In the genomic region with DNA sequence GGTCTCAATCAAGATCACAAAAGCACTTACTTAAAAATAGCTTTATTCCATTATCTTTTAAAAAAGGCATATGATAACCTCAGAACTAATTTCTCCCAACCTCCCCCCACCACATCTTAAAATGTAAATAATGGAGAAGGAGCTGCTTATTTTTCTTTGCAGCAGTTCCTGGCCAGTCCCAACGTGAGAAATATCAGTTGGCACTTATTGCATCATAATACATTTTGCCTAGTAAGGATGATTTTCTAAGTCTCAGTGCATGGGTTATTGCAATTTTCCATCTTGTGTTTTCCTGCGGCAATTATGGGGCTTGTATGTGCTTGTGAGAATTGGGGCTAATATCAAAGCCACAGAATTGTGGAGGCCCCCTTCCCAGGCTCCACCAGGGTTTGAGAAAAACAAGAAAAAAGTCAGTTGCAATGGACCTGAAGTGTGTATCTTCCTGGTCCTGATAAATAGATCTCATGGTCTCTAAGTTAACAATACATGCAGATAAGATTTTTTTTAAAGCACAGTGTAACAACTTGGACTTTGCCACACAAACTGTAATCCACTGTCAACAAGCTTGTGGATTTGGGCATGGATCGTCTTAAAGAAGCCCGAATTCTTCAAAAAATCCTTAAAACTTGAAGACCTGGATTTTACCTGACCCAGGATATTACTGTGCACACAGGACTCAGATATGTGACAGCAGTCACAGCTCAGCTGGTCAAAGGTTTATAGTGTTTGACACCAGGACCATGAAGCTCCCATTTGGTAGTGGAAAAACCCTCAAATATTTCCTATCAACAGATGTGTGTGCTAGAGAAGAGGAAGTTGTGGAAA, we compare ENCODE assay signal across 8 cellular contexts. TPM values are rescaled to one million over a fixed set of nuclear protein-coding genes. Genes with fewer than 3 reads are reported as not detected.
DNase-seq lines count a peak whose midpoint lies in the region; ATAC-seq, FAIRE-seq and TF ChIP-seq lines count a peak whose summit lies in the region.

No MANE protein-coding gene starts in this region.

- peaks cover 73% of the 10 kb centered on the region for H3K4me1 Mint-ChIP-seq in activated T-helper 1 cell treated with anti-CD3 and anti-CD28 coated beads, Interleukin-12 subunit alpha, Interleukin-12 subunit beta, Interleukin-2, Interleukin-4 antibody, amounts not matched to agents 30 ng/mL and 10 ng/mL and 1 ng/mL, durations not matched to agents 14 hours and 24 hours and 36 hours (ENCODE audit: low read depth)

- peaks cover 17% of the 10 kb centered on the region for H3K79me2 ChIP-seq in HepG2 (ENCODE audit: insufficient read depth, low read length)

- BruUV-seq in HepG2 (replicated peaks; lab: Mats Ljungman, UMichigan) = no TSS peak

- CTCF ChIA-PET in HepG2 (lab: Yijun Ruan, JAX; ENCODE audit: low intra/inter-chr PET ratio, low total read pairs) = no interaction called here

- intact Hi-C loops in activated T-helper 1 cell treated with anti-CD3 and anti-CD28 coated beads, Interleukin-12 subunit alpha, Interleukin-12 subunit beta, Interleukin-2, Interleukin-4 antibody, amounts not matched to agents 30 ng/mL and 10 ng/mL and 1 ng/mL, durations not matched to agents 14 hours and 24 hours and 36 hours (cut with micrococcal nuclease) = loop anchor here (2.0 to 5.0 kb wide), 4 partner anchors 41 to 309 kb away; a partner anchor contains a TSS
- intact Hi-C loops in HepG2 (cut with micrococcal nuclease; ENCODE audit: unreplicated experiment) = no loop called here
- intact Hi-C loops in uterus (cut with DNase I; ENCODE audit: low total_unique reads) = no loop called here

- peak; percentile 66 for ATAC-seq in HepG2
- ATAC-seq in GM18505 (IDR thresholded peaks at IDR 0.05; ENCODE audit: unreplicated experiment) = no peak

- WGBS in HepG2 (ENCODE audit: low lambda C conversion rate) = 5% methylated on average over 4 of the region's 4 CpGs

- no peak for TF ChIP-seq RAD21 in HepG2 (CRISPR knock-in tag; IDR thresholded peaks at IDR 0.05)

- TF ChIP-seq CTCF in 22Rv1 (IDR thresholded peaks at IDR 0.05) (no peak), HepG2 (CRISPR knock-in tag; IDR thresholded peaks at IDR 0.05) (no peak), uterus (IDR thresholded peaks at IDR 0.05) (no peak)

- peak overlapping the region; percentile 94 for H3K27ac Mint-ChIP-seq in activated T-helper 1 cell treated with anti-CD3 and anti-CD28 coated beads, Interleukin-12 subunit alpha, Interleukin-12 subunit beta, Interleukin-2, Interleukin-4 antibody, amounts not matched to agents 30 ng/mL and 10 ng/mL and 1 ng/mL, durations not matched to agents 14 hours and 24 hours and 36 hours

- H3K27me3 ChIP-seq in HepG2 (ENCODE audit: control insufficient read depth in 1 of 2, insufficient read depth in 2 of 2, low read length in 2 of 2) (no peaks in the 10 kb centered on the region; a peak in 1 of 5 replicates), uterus (no peaks in the 10 kb centered on the region)

- peaks cover 42% of the 10 kb centered on the region for H3K4me1 ChIP-seq in HepG2 (ENCODE audit: insufficient read depth, low read length)
- no peaks in the 10 kb centered on the region for H3K4me1 ChIP-seq in uterus

- no peak overlapping the region for H2AFZ ChIP-seq in HepG2 (ENCODE audit: low read length)

- peak overlapping the region; percentile 28 for H3K9ac ChIP-seq in HepG2 (ENCODE audit: insufficient read depth, low read depth, low read length)

- peak overlapping the region; percentile 92 for H3K4me3 Mint-ChIP-seq in activated T-helper 1 cell treated with anti-CD3 and anti-CD28 coated beads, Interleukin-12 subunit alpha, Interleukin-12 subunit beta, Interleukin-2, Interleukin-4 antibody, amounts not matched to agents 30 ng/mL and 10 ng/mL and 1 ng/mL, durations not matched to agents 14 hours and 24 hours and 36 hours

- H3K9me3 ChIP-seq in HepG2 (ENCODE audit: low read length) (no peaks in the 10 kb centered on the region), uterus (no peaks in the 10 kb centered on the region)

- peaks cover 7% of the 10 kb centered on the region for H3K27me3 Mint-ChIP-seq in activated T-helper 1 cell treated with anti-CD3 and anti-CD28 coated beads, Interleukin-12 subunit alpha, Interleukin-12 subunit beta, Interleukin-2, Interleukin-4 antibody, amounts not matched to agents 30 ng/mL and 10 ng/mL and 1 ng/mL, durations not matched to agents 14 hours and 24 hours and 36 hours (ENCODE audit: insufficient read depth)

- H3K36me3 ChIP-seq in HepG2 (replicated peaks in 1 of 2; ENCODE audit: control insufficient read depth in 1 of 2, insufficient read depth in 2 of 2, low read length in 2 of 2) (no peaks in the 10 kb centered on the region; a peak in 1 of 5 replicates), uterus (no peaks in the 10 kb centered on the region)

- in situ Hi-C loops in HepG2 (cut with HindIII; ENCODE audit: extremely low pct_ligation_motif_present, low pct_unique_long_range_greater_than_20kb) = no loop called here

- peaks cover 18% of the 10 kb centered on the region for H3K36me3 Mint-ChIP-seq in activated T-helper 1 cell treated with anti-CD3 and anti-CD28 coated beads, Interleukin-12 subunit alpha, Interleukin-12 subunit beta, Interleukin-2, Interleukin-4 antibody, amounts not matched to agents 30 ng/mL and 10 ng/mL and 1 ng/mL, durations not matched to agents 14 hours and 24 hours and 36 hours (ENCODE audit: low read depth)

- H4K20me1 ChIP-seq in HepG2 (ENCODE audit: insufficient read depth, low read length) = no peaks in the 10 kb centered on the region

- H3K4me2 ChIP-seq in HepG2 (ENCODE audit: low read depth, low read length) = peak overlapping the region; percentile 88

- TF ChIP-seq EP300 in HepG2 (IDR thresholded peaks at IDR 0.05; ENCODE audit: low read depth in 2 of 2, low read length in 2 of 2) = peak in 1 of 2 experiments; percentile 7; a peak in 1 of 4 replicates
- no peak for TF ChIP-seq EP300 in HepG2 (CRISPR knock-in tag; IDR thresholded peaks at IDR 0.05; ENCODE audit: borderline replicate concordance)

- peak; percentile 24 for DNase-seq in GM03348 (ENCODE audit: low spot score)
- DNase-seq in activated T-helper 1 cell treated with anti-CD3 and anti-CD28 coated beads, Interleukin-12 subunit alpha, Interleukin-12 subunit beta, Interleukin-2, Interleukin-4 antibody, amounts not matched to agents 30 ng/mL and 10 ng/mL and 1 ng/mL, durations not matched to agents 14 hours and 24 hours and 36 hours (ENCODE audit: low spot score) = no peak
- peak; percentile 61 for DNase-seq in HepG2 (ENCODE audit: low spot score)
- no peak for DNase-seq in stimulated activated CD4-positive, alpha-beta T cell treated with anti-CD3 and anti-CD28 coated beads, Interleukin-2, amount 100 ng/mL, for 24 hours
- no peak for DNase-seq in uterus
- DNase-seq in NCI-H1694 treated with DMSO at 0.1 percent for 48 hours (lab: John Stamatoyannopoulos, UW) = no peak

- TF ChIP-seq POLR2A in HepG2 (IDR thresholded peaks at IDR 0.05; ENCODE audit: insufficient read depth in 1 of 2, low read depth in 2 of 2, low read length in 2 of 2) (peak in 1 of 2 experiments; percentile 29; a peak in 1 of 4 replicates), uterus (IDR thresholded peaks at IDR 0.05) (no peak), GM18505 (IDR thresholded peaks at IDR 0.05; ENCODE audit: borderline replicate concordance, extremely low read depth, insufficient read depth, insufficient read length) (no peak)

- H3K27ac ChIP-seq in 22Rv1 (peak overlapping the region; percentile 19), HepG2 (ENCODE audit: extremely low read length, insufficient read depth, low read length) (peak overlapping the region; percentile 72), uterus (peak overlapping the region in 1 of 2 donors; percentile 99)

- POLR2A ChIA-PET in HepG2 (lab: Yijun Ruan, JAX) = interaction anchor here (1.0 to 2.1 kb wide), 6 partner anchors 11 to 72 kb away, joined by 3 to 11 read pairs (median 4); a partner anchor contains a TSS

- FAIRE-seq in HepG2 (lab: Jason Lieb, UNC) = no peak

- no peaks in the 10 kb centered on the region for H3K9me3 Mint-ChIP-seq in activated T-helper 1 cell treated with anti-CD3 and anti-CD28 coated beads, Interleukin-12 subunit alpha, Interleukin-12 subunit beta, Interleukin-2, Interleukin-4 antibody, amounts not matched to agents 30 ng/mL and 10 ng/mL and 1 ng/mL, durations not matched to agents 14 hours and 24 hours and 36 hours

- H3K4me3 ChIP-seq in HepG2 (replicated peaks in 1 of 3; ENCODE audit: insufficient read depth in 1 of 3, low read depth in 2 of 3, low read length in 3 of 3) (peak overlapping the region in 2 of 3 experiments; percentile 22 to 29; a peak in 2 of 6 replicates), uterus (no peak overlapping the region)

RNA-seq across cellular contexts. Expression of a gene that starts 2.8 kb away (rescaled TPM):
- 122 and 127 TPM in 2 replicates for total RNA-seq in activated T-helper 1 cell treated with anti-CD3 and anti-CD28 coated beads, Interleukin-12 subunit alpha, Interleukin-12 subunit beta, Interleukin-2, Interleukin-4 antibody, amounts not matched to agents 30 ng/mL and 10 ng/mL and 1 ng/mL, durations not matched to agents 14 hours and 24 hours and 36 hours
- total RNA-seq in HepG2 (2016; rRNA removed; fragmentation: Illumina TruSeq; extraction: Trizol) (31.0 and 39.5 TPM in 2 replicates), uterus (10 to 100 TPM; 22.4 to 59.2 (median 45.0) TPM)
- total RNA-seq in HepG2 (2016; cell fraction: cytosol; rRNA removed; fragmentation: Illumina TruSeq; extraction: Trizol; ENCODE audit: low read depth) = 58.3 and 64.9 TPM in 2 replicates
- total RNA-seq in HepG2 (2016; cell fraction: insoluble cytoplasmic fraction; rRNA removed; fragmentation: Illumina TruSeq; extraction: Trizol) = 32.3 and 33.3 TPM in 2 replicates
- total RNA-seq in HepG2 (2016; cell fraction: membrane; rRNA removed; fragmentation: Illumina TruSeq; extraction: Trizol) = 113 and 119 TPM in 2 replicates
- 17.3 and 21.7 TPM in 2 replicates for total RNA-seq in HepG2 (2016; cell fraction: nucleus; rRNA removed; fragmentation: Illumina TruSeq; extraction: Trizol)
- polyA plus RNA-seq in HepG2 (2011; rRNA removed) = 76.5 and 82.8 TPM in 2 replicates
- 90.5 and 92.1 TPM in 2 replicates for polyA plus RNA-seq in HepG2 (2011; cell fraction: cytosol; rRNA removed)
- polyA plus RNA-seq in HepG2 (2011; cell fraction: nucleus; rRNA removed) = 33.9 and 37.1 TPM in 2 replicates
- polyA plus RNA-seq in HepG2 (2012) = 39.1 and 50.3 TPM in 2 replicates
- 108 and 109 TPM in 2 replicates for polyA plus RNA-seq in HepG2 (2016; cell fraction: cytosol; fragmentation: Illumina TruSeq; extraction: Trizol; ENCODE audit: low read depth)
- 32.4 and 39.7 TPM in 2 replicates for polyA plus RNA-seq in HepG2 (2016; cell fraction: insoluble cytoplasmic fraction; fragmentation: Illumina TruSeq; extraction: Trizol; ENCODE audit: low read depth)
- polyA plus RNA-seq in HepG2 (2016; cell fraction: membrane; fragmentation: Illumina TruSeq; extraction: Trizol; ENCODE audit: low read depth) = 111 and 130 TPM in 2 replicates
- 25.3 and 27.6 TPM in 2 replicates for polyA plus RNA-seq in HepG2 (2016; cell fraction: nucleus; fragmentation: Illumina TruSeq; extraction: Trizol; ENCODE audit: insufficient read depth, low read depth)
- polyA minus RNA-seq in HepG2 (2011; rRNA and poly(A)+ RNA removed; ENCODE audit: low replicate concordance) = 192 and 280 TPM in 2 replicates
- 89.2 and 103 TPM in 2 replicates for polyA minus RNA-seq in HepG2 (2011; cell fraction: cytosol; rRNA and poly(A)+ RNA removed)
- 50.3 and 54.8 TPM in 2 replicates for polyA minus RNA-seq in HepG2 (2011; cell fraction: nucleus; rRNA and poly(A)+ RNA removed)

RNA-seq across cellular contexts. Expression of a gene that starts 40.0 kb away (rescaled TPM):
- 15.1 and 16.0 TPM in 2 replicates for total RNA-seq in activated T-helper 1 cell treated with anti-CD3 and anti-CD28 coated beads, Interleukin-12 subunit alpha, Interleukin-12 subunit beta, Interleukin-2, Interleukin-4 antibody, amounts not matched to agents 30 ng/mL and 10 ng/mL and 1 ng/mL, durations not matched to agents 14 hours and 24 hours and 36 hours
- total RNA-seq in HepG2 (2016; rRNA removed; fragmentation: Illumina TruSeq; extraction: Trizol) = 35.6 and 42.5 TPM in 2 replicates
- 41.4 and 41.9 TPM in 2 replicates for total RNA-seq in HepG2 (2016; cell fraction: cytosol; rRNA removed; fragmentation: Illumina TruSeq; extraction: Trizol; ENCODE audit: low read depth)
- 29.0 and 43.3 TPM in 2 replicates for total RNA-seq in HepG2 (2016; cell fraction: insoluble cytoplasmic fraction; rRNA removed; fragmentation: Illumina TruSeq; extraction: Trizol)
- 61.2 and 66.1 TPM in 2 replicates for total RNA-seq in HepG2 (2016; cell fraction: membrane; rRNA removed; fragmentation: Illumina TruSeq; extraction: Trizol)
- 32.5 and 36.1 TPM in 2 replicates for total RNA-seq in HepG2 (2016; cell fraction: nucleus; rRNA removed; fragmentation: Illumina TruSeq; extraction: Trizol)
- 25.6 and 28.6 TPM in 2 replicates for polyA plus RNA-seq in HepG2 (2011; rRNA removed)
- 14.4 and 18.0 TPM in 2 replicates for polyA plus RNA-seq in HepG2 (2011; cell fraction: cytosol; rRNA removed)
- 31.1 and 32.4 TPM in 2 replicates for polyA plus RNA-seq in HepG2 (2011; cell fraction: nucleus; rRNA removed)
- polyA plus RNA-seq in HepG2 (2012) = 17.8 and 18.7 TPM in 2 replicates
- polyA plus RNA-seq in HepG2 (2016; cell fraction: cytosol; fragmentation: Illumina TruSeq; extraction: Trizol; ENCODE audit: low read depth) = 37.2 and 39.4 TPM in 2 replicates
- 24.5 and 25.4 TPM in 2 replicates for polyA plus RNA-seq in HepG2 (2016; cell fraction: insoluble cytoplasmic fraction; fragmentation: Illumina TruSeq; extraction: Trizol; ENCODE audit: low read depth)
- polyA plus RNA-seq in HepG2 (2016; cell fraction: membrane; fragmentation: Illumina TruSeq; extraction: Trizol; ENCODE audit: low read depth) = 41.6 and 46.3 TPM in 2 replicates
- 44.9 and 47.7 TPM in 2 replicates for polyA plus RNA-seq in HepG2 (2016; cell fraction: nucleus; fragmentation: Illumina TruSeq; extraction: Trizol; ENCODE audit: insufficient read depth, low read depth)
- polyA minus RNA-seq in HepG2 (2011; rRNA and poly(A)+ RNA removed; ENCODE audit: low replicate concordance) = 47.1 and 101 TPM in 2 replicates
- polyA minus RNA-seq in HepG2 (2011; cell fraction: cytosol; rRNA and poly(A)+ RNA removed) = 10.2 and 11.3 TPM in 2 replicates
- 40.0 and 44.4 TPM in 2 replicates for polyA minus RNA-seq in HepG2 (2011; cell fraction: nucleus; rRNA and poly(A)+ RNA removed)
- 10 to 100 TPM; 27.6 to 59.9 (median 39.4) TPM for total RNA-seq in uterus

RNA-seq across cellular contexts. Expression of a gene that starts 47.3 kb away (rescaled TPM):
- 73.8 and 87.0 TPM in 2 replicates for total RNA-seq in activated T-helper 1 cell treated with anti-CD3 and anti-CD28 coated beads, Interleukin-12 subunit alpha, Interleukin-12 subunit beta, Interleukin-2, Interleukin-4 antibody, amounts not matched to agents 30 ng/mL and 10 ng/mL and 1 ng/mL, durations not matched to agents 14 hours and 24 hours and 36 hours
- total RNA-seq in HepG2 (2016; rRNA removed; fragmentation: Illumina TruSeq; extraction: Trizol) (51.4 and 66.2 TPM in 2 replicates), uterus (10 to 100 TPM in 3 of 4 donors, 1 to 10 TPM in 1; 4.6 to 24.7 (median 14.0) TPM)
- total RNA-seq in HepG2 (2016; cell fraction: cytosol; rRNA removed; fragmentation: Illumina TruSeq; extraction: Trizol; ENCODE audit: low read depth) = 22.7 and 23.4 TPM in 2 replicates
- 53.2 and 65.5 TPM in 2 replicates for total RNA-seq in HepG2 (2016; cell fraction: insoluble cytoplasmic fraction; rRNA removed; fragmentation: Illumina TruSeq; extraction: Trizol)
- 26.8 and 27.2 TPM in 2 replicates for total RNA-seq in HepG2 (2016; cell fraction: membrane; rRNA removed; fragmentation: Illumina TruSeq; extraction: Trizol)
- 36.7 and 42.5 TPM in 2 replicates for total RNA-seq in HepG2 (2016; cell fraction: nucleus; rRNA removed; fragmentation: Illumina TruSeq; extraction: Trizol)
- 12.1 and 16.8 TPM in 2 replicates for polyA plus RNA-seq in HepG2 (2011; rRNA removed)
- polyA plus RNA-seq in HepG2 (2011; cell fraction: cytosol; rRNA removed) = 9.6 and 13.1 TPM in 2 replicates
- 14.0 and 22.1 TPM in 2 replicates for polyA plus RNA-seq in HepG2 (2011; cell fraction: nucleus; rRNA removed)
- polyA plus RNA-seq in HepG2 (2012) = 7.1 and 12.7 TPM in 2 replicates
- 9.8 and 11.9 TPM in 2 replicates for polyA plus RNA-seq in HepG2 (2016; cell fraction: cytosol; fragmentation: Illumina TruSeq; extraction: Trizol; ENCODE audit: low read depth)
- polyA plus RNA-seq in HepG2 (2016; cell fraction: insoluble cytoplasmic fraction; fragmentation: Illumina TruSeq; extraction: Trizol; ENCODE audit: low read depth) = 71.8 and 75.5 TPM in 2 replicates
- polyA plus RNA-seq in HepG2 (2016; cell fraction: membrane; fragmentation: Illumina TruSeq; extraction: Trizol; ENCODE audit: low read depth) = 18.4 and 19.2 TPM in 2 replicates
- polyA plus RNA-seq in HepG2 (2016; cell fraction: nucleus; fragmentation: Illumina TruSeq; extraction: Trizol; ENCODE audit: insufficient read depth, low read depth) = 57.5 and 58.7 TPM in 2 replicates
- 15.8 and 70.0 TPM in 2 replicates for polyA minus RNA-seq in HepG2 (2011; rRNA and poly(A)+ RNA removed; ENCODE audit: low replicate concordance)
- 9.1 and 12.9 TPM in 2 replicates for polyA minus RNA-seq in HepG2 (2011; cell fraction: cytosol; rRNA and poly(A)+ RNA removed)
- 17.5 and 18.8 TPM in 2 replicates for polyA minus RNA-seq in HepG2 (2011; cell fraction: nucleus; rRNA and poly(A)+ RNA removed)

Comparison
In these comparisons a context has a peak if more than half of its experiments do, and no peak if none do; other contexts are left out.
1. DNase-seq: peak in GM03348 (single experiment) and HepG2 (single experiment); none in activated T-helper 1 cell treated with anti-CD3 and anti-CD28 coated beads, Interleukin-12 subunit alpha, Interleukin-12 subunit beta, Interleukin-2, Interleukin-4 antibody, amounts not matched to agents 30 ng/mL and 10 ng/mL and 1 ng/mL, durations not matched to agents 14 hours and 24 hours and 36 hours (single experiment), stimulated activated CD4-positive, alpha-beta T cell treated with anti-CD3 and anti-CD28 coated beads, Interleukin-2, amount 100 ng/mL, for 24 hours (0 of 2), uterus (0 of 2) and NCI-H1694 treated with DMSO at 0.1 percent for 48 hours (single experiment).
2. H3K4me3 ChIP-seq: peak in HepG2 (2 of 3); none in uterus (0 of 2).